ENCODE assay signal across 7 cellular contexts in the genomic region with DNA sequence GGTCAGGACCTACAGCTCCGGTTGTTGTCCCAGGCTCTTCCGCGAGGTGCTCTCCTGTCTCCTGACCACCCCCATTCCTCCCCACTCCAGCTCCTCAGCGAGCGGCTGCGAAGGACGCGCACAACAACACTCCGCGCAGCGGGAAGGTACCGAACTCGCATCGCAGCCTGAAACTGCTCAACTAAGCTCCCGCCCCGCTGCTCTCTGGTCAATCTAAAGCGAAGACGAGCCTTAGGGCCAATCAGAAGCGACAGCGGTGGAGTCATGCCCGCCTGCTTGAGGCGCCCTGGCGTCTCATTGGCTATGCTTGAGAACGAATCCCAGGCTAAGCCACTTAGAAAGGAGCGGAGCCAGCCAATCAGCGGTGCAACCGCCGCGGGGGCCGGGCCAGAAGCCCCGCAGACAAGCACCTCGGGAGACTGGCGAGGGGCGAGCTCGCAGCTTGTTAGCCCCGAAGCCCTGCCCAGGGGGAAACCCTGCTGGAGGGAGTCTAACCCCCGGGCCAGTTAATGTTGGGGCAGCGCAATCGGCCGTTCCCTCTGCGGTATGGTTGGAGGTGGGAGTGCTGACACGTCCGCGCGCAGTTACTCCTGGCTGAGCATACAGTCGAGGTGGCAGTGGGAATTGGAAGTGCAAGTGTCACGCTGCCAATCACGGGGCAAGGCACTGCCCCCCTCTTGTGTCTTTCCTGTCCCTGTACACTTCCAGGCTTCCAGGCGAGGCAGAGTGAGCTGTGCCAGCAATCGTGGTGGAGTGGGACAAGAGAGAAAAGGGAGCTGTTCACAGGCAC.
A peak's percentile ranks its signal among the peaks of the same experiment; 100 is the strongest.
DNase-seq lines count a peak whose midpoint lies in the region; ATAC-seq and TF ChIP-seq lines count a peak whose summit lies in the region.

No MANE protein-coding gene starts in this region.

- ATAC-seq in GM18499 (IDR thresholded peaks at IDR 0.05; ENCODE audit: insufficient read depth, unreplicated experiment) = peak; percentile 82
- ATAC-seq in HG02938 (IDR thresholded peaks at IDR 0.05; ENCODE audit: unreplicated experiment) = peak; percentile 92

- DNase-seq in NCI-H187 (lab: John Stamatoyannopoulos, UW) = peak; percentile 91 to 96
- DNase-seq in T-helper 22 cell (ENCODE audit: low read depth) = peak; percentile 92
- peak; percentile 99 for DNase-seq in astrocyte of the hippocampus (ENCODE audit: low read depth, low spot score)
- peak; percentile 52 to 99 (median 94) for DNase-seq in hypothalamus (lab: John Stamatoyannopoulos, UW)
- peak; percentile 91 for DNase-seq in retinal pigment epithelial cell (ENCODE audit: low read depth)

- peak overlapping the region; percentile 65 for H3K4me3 ChIP-seq in retinal pigment epithelial cell (ENCODE audit: low read length)

- TF ChIP-seq CTCF in retinal pigment epithelial cell (conservative IDR thresholded peaks at IDR 0.05; ENCODE audit: low read depth, low read length) = no peak

Comparison
In these comparisons a context has a peak if more than half of its experiments do, and no peak if none do; other contexts are left out.
1. Peak in every context shown above with its lines: DNase-seq, ATAC-seq and H3K4me3 ChIP-seq.